ENCODE assay signal across 33 cellular contexts in the genomic region with DNA sequence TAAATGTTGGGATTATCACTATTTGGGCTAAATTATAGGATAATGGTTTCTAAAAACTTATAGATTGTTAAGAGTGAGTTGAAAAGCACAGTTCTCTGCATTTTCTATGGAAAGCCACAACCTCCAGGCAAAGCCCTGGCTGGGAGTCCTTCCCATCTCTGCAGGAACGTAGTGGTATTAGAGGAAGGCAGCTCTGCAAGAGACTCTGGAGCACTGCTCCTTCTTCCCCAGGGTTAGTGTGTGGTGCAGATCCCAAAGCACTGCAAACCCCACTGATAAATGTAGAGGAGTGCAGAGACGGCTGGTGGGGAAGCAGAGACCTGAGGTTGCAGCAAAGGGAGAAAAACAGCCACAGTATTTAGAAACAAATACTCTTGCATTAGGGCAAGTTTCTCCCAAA.
"Had no signal": no experiment of that assay in that cellular context is flagged by ENCODE, and none has a peak within 500 bp of the region (broad histone marks: within the 10 kb centered on the region; RNA-seq: fewer than 3 reads in every experiment).

No MANE protein-coding gene starts in this region.

- H3K27me3 Mint-ChIP-seq: naive B cell; stimulated activated naive CD8-positive, alpha-beta T cell treated with anti-CD3 and anti-CD28 coated beads, Interleukin-15, Interleukin-2, amounts not matched to agents 100 ng/mL and 50 ng/mL, for 24 hours had no signal

- H2AFZ ChIP-seq: hepatocyte had no signal

- H3K4me3 ChIP-seq: heart right ventricle, hepatocyte, left lung, lower lobe of right lung, pancreas, prostate gland, skin epidermis, suprapubic skin, thoracic aorta, tibial artery, upper lobe of right lung, uterus had no signal

- ATAC-seq: heart right ventricle; left colon; left lung; lower lobe of right lung; natural killer cell; pancreas; right cardiac atrium; sciatic nerve; stimulated activated effector memory CD8-positive, alpha-beta T cell treated with anti-CD3 and anti-CD28 coated beads, Interleukin-12 subunit alpha, Interleukin-12 subunit beta, amount 100 ng/mL, for 72 hours; upper lobe of right lung had no signal

- H3K4me3 Mint-ChIP-seq: immature natural killer cell; mesothelial cell of epicardium; naive B cell; natural killer cell; nephron progenitor cell; stimulated activated effector memory CD8-positive, alpha-beta T cell treated with anti-CD3 and anti-CD28 coated beads, Interleukin-12 subunit alpha, Interleukin-12 subunit beta, amount 100 ng/mL, for 72 hours; stimulated activated naive CD8-positive, alpha-beta T cell treated with anti-CD3 and anti-CD28 coated beads, Interleukin-15, Interleukin-2, amounts not matched to agents 100 ng/mL and 50 ng/mL, for 24 hours had no signal

- H3K27ac Mint-ChIP-seq: immature natural killer cell; mesothelial cell of epicardium; naive B cell; natural killer cell; nephron progenitor cell; stimulated activated effector memory CD8-positive, alpha-beta T cell treated with anti-CD3 and anti-CD28 coated beads, Interleukin-12 subunit alpha, Interleukin-12 subunit beta, amount 100 ng/mL, for 72 hours; stimulated activated naive CD8-positive, alpha-beta T cell treated with anti-CD3 and anti-CD28 coated beads, Interleukin-15, Interleukin-2, amounts not matched to agents 100 ng/mL and 50 ng/mL, for 24 hours had no signal

- H3K27ac ChIP-seq: heart right ventricle, hepatocyte, left lung, lower lobe of right lung, pancreas, prostate gland, skin epidermis, suprapubic skin, thoracic aorta, tibial artery, upper lobe of right lung, uterus had no signal

- H3K27me3 ChIP-seq: heart right ventricle, hepatocyte, left lung, pancreas, suprapubic skin, tibial artery, upper lobe of right lung, uterus had no signal

- H3K4me1 Mint-ChIP-seq: immature natural killer cell; mesothelial cell of epicardium; naive B cell; natural killer cell; nephron progenitor cell; stimulated activated effector memory CD8-positive, alpha-beta T cell treated with anti-CD3 and anti-CD28 coated beads, Interleukin-12 subunit alpha, Interleukin-12 subunit beta, amount 100 ng/mL, for 72 hours had no signal

- H3K36me3 Mint-ChIP-seq: immature natural killer cell; naive B cell; stimulated activated effector memory CD8-positive, alpha-beta T cell treated with anti-CD3 and anti-CD28 coated beads, Interleukin-12 subunit alpha, Interleukin-12 subunit beta, amount 100 ng/mL, for 72 hours had no signal

- H3K4me2 ChIP-seq: hepatocyte had no signal

- DNase-seq: heart right ventricle; immature natural killer cell; kidney; left colon; left lung; lower lobe of right lung; mammary epithelial cell; mesendoderm; naive B cell; natural killer cell; nephron progenitor cell; nucleus accumbens; pancreas; retina; right cardiac atrium; stimulated activated CD4-positive, alpha-beta T cell treated with anti-CD3 and anti-CD28 coated beads, Interleukin-12 subunit alpha, Interleukin-12 subunit beta, amount 100 ng/mL, for 4 hours; stimulated activated CD4-positive, alpha-beta T cell treated with anti-CD3 and anti-CD28 coated beads, Interleukin-15, amount 100 ng/mL, for 24 hours; stimulated activated CD4-positive, alpha-beta T cell treated with anti-CD3 and anti-CD28 coated beads, Interleukin-2, amount 100 ng/mL, for 24 hours; stimulated activated CD4-positive, alpha-beta T cell treated with anti-CD3 and anti-CD28 coated beads, Interleukin-4, amount 100 ng/mL, for 1 hour; stimulated activated naive CD4-positive, alpha-beta T cell; tibial artery; trophoblast cell; upper lobe of right lung; uterus had no signal

- H3K9me3 ChIP-seq: left lung, lower lobe of right lung, pancreas, prostate gland, thoracic aorta, tibial artery, upper lobe of right lung, uterus had no signal

- H3K4me1 ChIP-seq: heart right ventricle, left lung, lower lobe of right lung, pancreas, prostate gland, suprapubic skin, tibial artery, upper lobe of right lung, uterus had no signal

- H3K36me3 ChIP-seq: heart right ventricle, left lung, lower lobe of right lung, pancreas, prostate gland, suprapubic skin, thoracic aorta, tibial artery, upper lobe of right lung, uterus had no signal
